15 cellular contexts compared by ENCODE assay signal in genomic region chr5:1137567-1138444, GRCh38. TPM values are rescaled to one million over a fixed set of nuclear protein-coding genes. Genes with fewer than 3 reads are reported as not detected.
DNase-seq lines count a peak whose midpoint lies in the region; ATAC-seq and TF ChIP-seq lines count a peak whose summit lies in the region.
"Had no signal": no experiment of that assay in that cellular context is flagged by ENCODE, and none has a peak within 500 bp of the region (broad histone marks: within the 10 kb centered on the region; RNA-seq: fewer than 3 reads in every experiment).

No MANE protein-coding gene starts in this region.

- H3K9ac ChIP-seq in PC-3 (ENCODE audit: low read length): no peak overlapping the region
- H3K9ac ChIP-seq: parathyroid adenoma had no signal

- POLR2A ChIA-PET in activated CD8-positive, alpha-beta T cell treated with anti-CD3 and anti-CD28 coated beads for 36 hours (lab: Charles Lee): interaction anchor here (0.6 kb wide), 1 partner anchor 13 kb away, joined by 3 read pairs; no protein-coding TSS in a partner anchor
- POLR2A ChIA-PET in activated CD8-positive, alpha-beta T cell treated with anti-CD3 and anti-CD28 coated beads, Interleukin-2, amount 10 ng/mL, durations not matched to agents 7 days and 5 days (lab: Charles Lee): interaction anchor here (1.1 kb wide), 1 partner anchor 32 kb away, joined by 3 read pairs; no protein-coding TSS in a partner anchor
- POLR2A ChIA-PET in PC-3 (lab: Charles Lee; ENCODE audit: unreplicated experiment): no interaction called here

- H3K4me1 Mint-ChIP-seq in activated CD8-positive, alpha-beta T cell treated with anti-CD3 and anti-CD28 coated beads for 36 hours (ENCODE audit: low read depth): peaks cover 3% of the 10 kb centered on the region
- peaks cover 12% of the 10 kb centered on the region for H3K4me1 Mint-ChIP-seq in activated CD8-positive, alpha-beta T cell treated with anti-CD3 and anti-CD28 coated beads, Interleukin-2, amount 10 ng/mL, durations not matched to agents 7 days and 5 days (ENCODE audit: low read depth)
- H3K4me1 Mint-ChIP-seq in progenitor cell of endocrine pancreas (ENCODE audit: low read depth): no peaks in the 10 kb centered on the region

- no peak for TF ChIP-seq POLR2A in transverse colon (IDR thresholded peaks at IDR 0.05)

- H3K4me3 Mint-ChIP-seq in activated CD8-positive, alpha-beta T cell treated with anti-CD3 and anti-CD28 coated beads for 36 hours: no peak overlapping the region
- no peak overlapping the region for H3K4me3 Mint-ChIP-seq in activated CD8-positive, alpha-beta T cell treated with anti-CD3 and anti-CD28 coated beads, Interleukin-2, amount 10 ng/mL, durations not matched to agents 7 days and 5 days
- no peak overlapping the region for H3K4me3 Mint-ChIP-seq in progenitor cell of endocrine pancreas (ENCODE audit: low read depth)
- H3K4me3 Mint-ChIP-seq: activated naive CD8-positive, alpha-beta T cell treated with anti-CD3 and anti-CD28 coated beads, Interleukin-2, amount 50 U/mL, for 24 hours; activated T-cell treated with anti-CD3 and anti-CD28 coated beads, Interleukin-2, amount 50 U/mL, for 72 hours; T-helper 2 cell treated with Interferon-gamma antibody and Interleukin-4, amounts not matched to agents 5 μg/mL and 100 μg/mL, for 36 hours had no signal

- H3K27me3 ChIP-seq in PC-3 (ENCODE audit: low read length): no peaks in the 10 kb centered on the region
- H3K27me3 ChIP-seq in transverse colon: no peaks in the 10 kb centered on the region

- no peak overlapping the region for H2AFZ ChIP-seq in PC-3 (ENCODE audit: low read length)
- H2AFZ ChIP-seq: parathyroid adenoma had no signal

- in situ Hi-C loops in transverse colon (cut with MboI; ENCODE audit: low pct_ligation_motif_present in 1 of 4, low pct_unique_long_range_greater_than_20kb in 1 of 4, low sequenced_read_pairs in 3 of 4): loop anchor here in 3 of 4 donors (25.0 kb wide), 2 partner anchors 126 to 201 kb away; partner anchors contain the start of gene NKD2 (in 1 of the 3)

- H3K9me3 ChIP-seq in PC-3 (ENCODE audit: low read length) (no peaks in the 10 kb centered on the region), transverse colon (no peaks in the 10 kb centered on the region)

- no peaks in the 10 kb centered on the region for H3F3A ChIP-seq in PC-3 (ENCODE audit: low read length, unreplicated experiment)

- no peaks in the 10 kb centered on the region for H3K27me3 Mint-ChIP-seq in activated CD8-positive, alpha-beta T cell treated with anti-CD3 and anti-CD28 coated beads for 36 hours
- peaks cover 3% of the 10 kb centered on the region for H3K27me3 Mint-ChIP-seq in activated CD8-positive, alpha-beta T cell treated with anti-CD3 and anti-CD28 coated beads, Interleukin-2, amount 10 ng/mL, durations not matched to agents 7 days and 5 days (ENCODE audit: low read depth)
- H3K27me3 Mint-ChIP-seq in progenitor cell of endocrine pancreas: peaks cover 21% of the 10 kb centered on the region

- intact Hi-C loops in activated CD8-positive, alpha-beta T cell treated with anti-CD3 and anti-CD28 coated beads for 36 hours (cut with micrococcal nuclease): no loop called here
- intact Hi-C loops in PC-3 (cut with micrococcal nuclease): no loop called here
- intact Hi-C loops in left colon (cut with DNase I, micrococcal nuclease): no loop called here
- intact Hi-C loops in transverse colon (cut with DNase I; ENCODE audit: low total_unique reads): no loop called here

- H3K36me3 ChIP-seq in PC-3 (ENCODE audit: low read depth, low read length) (no peaks in the 10 kb centered on the region), transverse colon (no peaks in the 10 kb centered on the region)

- CTCF ChIA-PET in activated CD8-positive, alpha-beta T cell treated with anti-CD3 and anti-CD28 coated beads for 36 hours (lab: Charles Lee): interaction anchor here (0.9 to 1.9 kb wide), 10 partner anchors 11 to 508 kb away, joined by 3 to 12 read pairs (median 3); no protein-coding TSS in a partner anchor
- CTCF ChIA-PET in activated CD8-positive, alpha-beta T cell treated with anti-CD3 and anti-CD28 coated beads, Interleukin-2, amount 10 ng/mL, durations not matched to agents 7 days and 5 days (lab: Charles Lee): interaction anchor here (0.8 to 2.2 kb wide), 5 partner anchors 13 to 214 kb away, joined by 3 to 18 read pairs (median 4); no protein-coding TSS in a partner anchor
- CTCF ChIA-PET in PC-3 (lab: Charles Lee): no interaction called here

- no peak for TF ChIP-seq CTCF in activated CD8-positive, alpha-beta T cell treated with anti-CD3 and anti-CD28 coated beads for 36 hours (IDR thresholded peaks at IDR 0.05)
- TF ChIP-seq CTCF in PC-3 (conservative IDR thresholded peaks at IDR 0.05; ENCODE audit: low read depth, low read length) (no peak), transverse colon (IDR thresholded peaks at IDR 0.05) (no peak), progenitor cell of endocrine pancreas (IDR thresholded peaks at IDR 0.05; ENCODE audit: unreplicated experiment) (no peak)

- H3K27ac ChIP-seq in PC-3 (ENCODE audit: low read length): no peak overlapping the region
- peak overlapping the region in 2 of 4 donors; percentile 14 to 18 for H3K27ac ChIP-seq in transverse colon
- H3K27ac ChIP-seq: parathyroid adenoma had no signal

- peaks cover 9% of the 10 kb centered on the region; the same call in 1 of the 2 replicates for H3K4me1 ChIP-seq in PC-3 (ENCODE audit: insufficient read depth, low read length)
- peaks cover 0 to 33% (median 11%) of the 10 kb centered on the region in 4 donors for H3K4me1 ChIP-seq in transverse colon
- H3K4me1 ChIP-seq: parathyroid adenoma had no signal

- no peak overlapping the region for H3K4me3 ChIP-seq in PC-3 (ENCODE audit: low read length)
- H3K4me3 ChIP-seq in transverse colon: no peak overlapping the region

- H3K9me2 ChIP-seq in PC-3 (replicated peaks; ENCODE audit: low read length): no peaks in the 10 kb centered on the region

- BruUV-seq in PC-3 (replicated peaks; lab: Mats Ljungman, UMichigan): no TSS peak

- no peaks in the 10 kb centered on the region for H3K79me2 ChIP-seq in PC-3 (ENCODE audit: low read length)
- H3K79me2 ChIP-seq: parathyroid adenoma had no signal

- DNase-seq in activated CD8-positive, alpha-beta T cell treated with anti-CD3 and anti-CD28 coated beads for 36 hours: peak; percentile 35
- DNase-seq in activated CD8-positive, alpha-beta T cell treated with anti-CD3 and anti-CD28 coated beads, Interleukin-2, amount 10 ng/mL, durations not matched to agents 7 days and 5 days: no peak
- DNase-seq in PC-3: peak; percentile 8
- peak; percentile 69 to 77 for DNase-seq in left colon
- DNase-seq in transverse colon: peak; percentile 61
- DNase-seq in progenitor cell of endocrine pancreas (ENCODE audit: low spot score, unreplicated experiment): no peak
- DNase-seq in AML-193 (lab: John Stamatoyannopoulos, UW): no peak
- DNase-seq in activated CD8-positive, alpha-beta memory T cell treated with anti-CD3 and anti-CD28 coated beads for 24 hours: no peak
- DNase-seq: activated naive CD8-positive, alpha-beta T cell treated with anti-CD3 and anti-CD28 coated beads, Interleukin-2, amount 50 U/mL, for 24 hours; activated T-cell treated with anti-CD3 and anti-CD28 coated beads, Interleukin-2, amount 50 U/mL, for 72 hours; central memory CD4-positive, alpha-beta T cell; NCI-H2081; stimulated activated CD4-positive, alpha-beta T cell treated with anti-CD3 and anti-CD28 coated beads, Interleukin-15, amount 100 ng/mL, for 24 hours had no signal

- H4K20me1 ChIP-seq in PC-3 (ENCODE audit: low read length): no peaks in the 10 kb centered on the region

- 80% methylated on average over 30 of the region's 30 CpGs; no CpG with 5 or more reads in 1 of the 2 donors for WGBS in transverse colon (ENCODE audit: low coverage in 1 of 2), 2 donors

- H3K36me3 Mint-ChIP-seq in activated CD8-positive, alpha-beta T cell treated with anti-CD3 and anti-CD28 coated beads for 36 hours (ENCODE audit: low read depth): no peaks in the 10 kb centered on the region
- no peaks in the 10 kb centered on the region for H3K36me3 Mint-ChIP-seq in activated CD8-positive, alpha-beta T cell treated with anti-CD3 and anti-CD28 coated beads, Interleukin-2, amount 10 ng/mL, durations not matched to agents 7 days and 5 days (ENCODE audit: low read depth)
- no peaks in the 10 kb centered on the region for H3K36me3 Mint-ChIP-seq in progenitor cell of endocrine pancreas (ENCODE audit: insufficient read depth)

- H3K27ac Mint-ChIP-seq in activated CD8-positive, alpha-beta T cell treated with anti-CD3 and anti-CD28 coated beads for 36 hours: no peak overlapping the region
- H3K27ac Mint-ChIP-seq in activated CD8-positive, alpha-beta T cell treated with anti-CD3 and anti-CD28 coated beads, Interleukin-2, amount 10 ng/mL, durations not matched to agents 7 days and 5 days: no peak overlapping the region
- H3K27ac Mint-ChIP-seq in progenitor cell of endocrine pancreas: no peak overlapping the region
- H3K27ac Mint-ChIP-seq: activated naive CD8-positive, alpha-beta T cell treated with anti-CD3 and anti-CD28 coated beads, Interleukin-2, amount 50 U/mL, for 24 hours; activated T-cell treated with anti-CD3 and anti-CD28 coated beads, Interleukin-2, amount 50 U/mL, for 72 hours; T-helper 2 cell treated with Interferon-gamma antibody and Interleukin-4, amounts not matched to agents 5 μg/mL and 100 μg/mL, for 36 hours had no signal

- no peaks in the 10 kb centered on the region for H3K9me3 Mint-ChIP-seq in activated CD8-positive, alpha-beta T cell treated with anti-CD3 and anti-CD28 coated beads for 36 hours
- no peaks in the 10 kb centered on the region for H3K9me3 Mint-ChIP-seq in activated CD8-positive, alpha-beta T cell treated with anti-CD3 and anti-CD28 coated beads, Interleukin-2, amount 10 ng/mL, durations not matched to agents 7 days and 5 days (ENCODE audit: insufficient read depth)
- H3K9me3 Mint-ChIP-seq in progenitor cell of endocrine pancreas (ENCODE audit: low read depth): no peaks in the 10 kb centered on the region
- H3K9me3 Mint-ChIP-seq: activated naive CD8-positive, alpha-beta T cell treated with anti-CD3 and anti-CD28 coated beads, Interleukin-2, amount 50 U/mL, for 24 hours; activated T-cell treated with anti-CD3 and anti-CD28 coated beads, Interleukin-2, amount 50 U/mL, for 72 hours; T-helper 2 cell treated with Interferon-gamma antibody and Interleukin-4, amounts not matched to agents 5 μg/mL and 100 μg/mL, for 36 hours had no signal

- no peak overlapping the region for H3K4me2 ChIP-seq in PC-3 (ENCODE audit: low read length)

- ATAC-seq in activated CD8-positive, alpha-beta T cell treated with anti-CD3 and anti-CD28 coated beads for 36 hours: peak; percentile 23
- ATAC-seq in activated CD8-positive, alpha-beta T cell treated with anti-CD3 and anti-CD28 coated beads, Interleukin-2, amount 10 ng/mL, durations not matched to agents 7 days and 5 days: no peak
- ATAC-seq in PC-3: no peak
- ATAC-seq in left colon: peak; percentile 60
- ATAC-seq: activated naive CD8-positive, alpha-beta T cell treated with anti-CD3 and anti-CD28 coated beads, Interleukin-2, amount 50 U/mL, for 24 hours; activated T-cell treated with anti-CD3 and anti-CD28 coated beads, Interleukin-2, amount 50 U/mL, for 72 hours had no signal

- no peak for TF ChIP-seq EP300 in transverse colon (IDR thresholded peaks at IDR 0.05; ENCODE audit: low read depth)

RNA-seq across cellular contexts. Expression of gene SLC12A7, which starts 25.9 kb away (rescaled TPM):
- total RNA-seq in activated CD8-positive, alpha-beta T cell treated with anti-CD3 and anti-CD28 coated beads for 36 hours: 10 to 100 TPM; 21.6 to 24.8 TPM
- total RNA-seq in activated CD8-positive, alpha-beta T cell treated with anti-CD3 and anti-CD28 coated beads, Interleukin-2, amount 10 ng/mL, durations not matched to agents 7 days and 5 days: 100 to 1,000 TPM; 101 to 111 TPM
- total RNA-seq in PC-3 (2014; rRNA removed): 48.2 and 58.3 TPM in 2 replicates
- 10 to 100 TPM; 70.4 to 88.3 TPM for total RNA-seq in left colon
- 100 to 1,000 TPM in 1 of 4 donors, 10 to 100 TPM in 3; 60.7 to 144 (median 61.4) TPM for total RNA-seq in transverse colon
- 76.3 and 80.8 TPM in 2 replicates for total RNA-seq in progenitor cell of endocrine pancreas

Comparison
In these comparisons a context has a peak if more than half of its experiments do, and no peak if none do; other contexts are left out.
1. ATAC-seq: peak in activated CD8-positive, alpha-beta T cell treated with anti-CD3 and anti-CD28 coated beads for 36 hours (single experiment) and left colon (single experiment); none in activated CD8-positive, alpha-beta T cell treated with anti-CD3 and anti-CD28 coated beads, Interleukin-2, amount 10 ng/mL, durations not matched to agents 7 days and 5 days (single experiment) and PC-3 (single experiment).
2. DNase-seq: peak in activated CD8-positive, alpha-beta T cell treated with anti-CD3 and anti-CD28 coated beads for 36 hours (single experiment), PC-3 (single experiment), left colon (2 of 2) and transverse colon (single experiment); none in activated CD8-positive, alpha-beta T cell treated with anti-CD3 and anti-CD28 coated beads, Interleukin-2, amount 10 ng/mL, durations not matched to agents 7 days and 5 days (single experiment), progenitor cell of endocrine pancreas (single experiment), AML-193 (0 of 2) and activated CD8-positive, alpha-beta memory T cell treated with anti-CD3 and anti-CD28 coated beads for 24 hours (single experiment).